ENCODE assay signal across 20 cellular contexts in genomic region chr13:101178394-101178793, GRCh38.
DNase-seq lines count a peak whose midpoint lies in the region; TF ChIP-seq lines count a peak whose summit lies in the region.
"Had no signal": no experiment of that assay in that cellular context is flagged by ENCODE, and none has a peak within 500 bp of the region (broad histone marks: within the 10 kb centered on the region; RNA-seq: fewer than 3 reads in every experiment).

No MANE protein-coding gene starts in this region.

- H3K4me1 ChIP-seq in hepatocyte (ENCODE audit: insufficient read depth), result no peaks in the 10 kb centered on the region
- H3K4me1 ChIP-seq: SJCRH30 had no signal

- no peaks in the 10 kb centered on the region for H3K79me2 ChIP-seq in hepatocyte

- no peaks in the 10 kb centered on the region for H3K27me3 ChIP-seq in hepatocyte
- H3K27me3 ChIP-seq: SJCRH30 had no signal

- H4K20me1 ChIP-seq in hepatocyte (ENCODE audit: insufficient read depth, poor library complexity, severe bottlenecking), result no peaks in the 10 kb centered on the region

- DNase-seq in NCI-H2107 treated with DMSO at 0.1 percent for 48 hours (lab: John Stamatoyannopoulos, UW; ENCODE audit: unreplicated experiment), result peak; percentile 18
- DNase-seq in NCI-H2107 (lab: John Stamatoyannopoulos, UW), result no peak
- peak; percentile 94 for DNase-seq in NCI-H524 treated with DMSO at 0.1 percent for 48 hours (lab: John Stamatoyannopoulos, UW)
- no peak for DNase-seq in hepatocyte (ENCODE audit: low spot score)
- no peak for DNase-seq in NCI-H446 (lab: John Stamatoyannopoulos, UW)
- no peak for DNase-seq in endothelial cell (ENCODE audit: low spot score)
- no peak for DNase-seq in activated T-cell treated with anti-CD3 and anti-CD28 coated beads, Interleukin-2, amount 50 U/mL, for 1 hour
- no peak for DNase-seq in superior temporal gyrus (ENCODE audit: extremely low spot score)
- DNase-seq: 8988T; CD4-positive, CD25-positive, alpha-beta regulatory T cell; COR-L47; EL; KBM-7; NCI-H1105 treated with DMSO at 0.1 percent for 48 hours; NCI-H2029; NCI-H2227 treated with DMSO at 0.1 percent for 48 hours; NCI-H526; SJCRH30 had no signal

- no peaks in the 10 kb centered on the region for H3K27me3 Mint-ChIP-seq in endothelial cell (ENCODE audit: unreplicated experiment)
- H3K27me3 Mint-ChIP-seq: B cell had no signal

- TF ChIP-seq CTCF in hepatocyte (IDR thresholded peaks at IDR 0.05; ENCODE audit: poor library complexity) (no peak), endothelial cell (IDR thresholded peaks at IDR 0.05; ENCODE audit: unreplicated experiment) (no peak)

- no peak overlapping the region for H3K27ac Mint-ChIP-seq in endothelial cell (ENCODE audit: unreplicated experiment)
- H3K27ac Mint-ChIP-seq: B cell; CD4-positive, CD25-positive, alpha-beta regulatory T cell had no signal

- no peak overlapping the region for H3K4me3 ChIP-seq in hepatocyte
- H3K4me3 ChIP-seq: GM12878, SJCRH30 had no signal

- H3K9me2 ChIP-seq in hepatocyte (replicated peaks; ENCODE audit: insufficient read depth), result no peaks in the 10 kb centered on the region

- H3K36me3 Mint-ChIP-seq in endothelial cell (ENCODE audit: low read depth, unreplicated experiment), result no peaks in the 10 kb centered on the region
- H3K36me3 Mint-ChIP-seq: CD4-positive, CD25-positive, alpha-beta regulatory T cell had no signal

- 22% methylated on average over 3 of the region's 3 CpGs for WGBS in hepatocyte (ENCODE audit: low lambda C conversion rate, missing lambda C conversion rate)

- no peak overlapping the region for H3K4me3 Mint-ChIP-seq in endothelial cell (ENCODE audit: unreplicated experiment)
- H3K4me3 Mint-ChIP-seq: B cell; CD4-positive, CD25-positive, alpha-beta regulatory T cell had no signal

- H3K27ac ChIP-seq in hepatocyte, result no peak overlapping the region
- H3K27ac ChIP-seq: SJCRH30 had no signal

- H2AFZ ChIP-seq in hepatocyte, result no peak overlapping the region

- no peaks in the 10 kb centered on the region for H3K36me3 ChIP-seq in hepatocyte (replicated peaks; ENCODE audit: insufficient read depth, low read depth)
- H3K36me3 ChIP-seq: SJCRH30 had no signal

- H3K4me2 ChIP-seq in hepatocyte, result peak overlapping the region; percentile 54

- H3K4me1 Mint-ChIP-seq in endothelial cell (ENCODE audit: unreplicated experiment), result no peaks in the 10 kb centered on the region
- H3K4me1 Mint-ChIP-seq: B cell; CD4-positive, CD25-positive, alpha-beta regulatory T cell had no signal

- no peaks in the 10 kb centered on the region for H3K9me3 ChIP-seq in hepatocyte (ENCODE audit: low read depth)
- H3K9me3 ChIP-seq: SJCRH30 had no signal

- H3K9me3 Mint-ChIP-seq in endothelial cell (ENCODE audit: unreplicated experiment), result no peaks in the 10 kb centered on the region

Comparison
In these comparisons a context has a peak if more than half of its experiments do, and no peak if none do; other contexts are left out.
1. DNase-seq: peak in NCI-H2107 treated with DMSO at 0.1 percent for 48 hours (single experiment) and NCI-H524 treated with DMSO at 0.1 percent for 48 hours (single experiment); none in NCI-H2107 (single experiment), hepatocyte (single experiment), NCI-H446 (0 of 2), endothelial cell (single experiment), activated T-cell treated with anti-CD3 and anti-CD28 coated beads, Interleukin-2, amount 50 U/mL, for 1 hour (single experiment) and superior temporal gyrus (single experiment).